ENCODE assay signal across 17 cellular contexts in the genomic region with DNA sequence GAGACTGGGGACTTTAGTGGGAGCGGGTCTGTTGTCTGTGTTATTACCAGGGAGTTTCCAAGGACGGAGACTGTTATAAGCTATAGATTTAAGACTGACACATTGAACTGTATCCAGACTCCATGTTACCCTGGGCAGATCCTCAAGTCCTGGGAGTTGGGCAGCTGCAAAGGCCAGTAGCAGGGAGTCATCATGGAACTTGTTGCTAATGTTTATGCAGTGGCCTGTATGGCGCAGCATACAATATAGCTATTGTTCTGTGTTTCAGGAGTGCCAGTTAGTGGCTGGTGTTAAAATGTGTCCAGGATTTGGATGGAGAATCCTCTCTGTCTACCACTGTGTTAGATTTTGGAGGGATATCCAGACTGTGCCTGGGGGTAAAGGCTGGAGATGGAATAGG. TPM values are rescaled to one million over a fixed set of nuclear protein-coding genes. Genes with fewer than 3 reads are reported as not detected.
A peak's percentile ranks its signal among the peaks of the same experiment; 100 is the strongest.
DNase-seq lines count a peak whose midpoint lies in the region; ATAC-seq, FAIRE-seq and TF ChIP-seq lines count a peak whose summit lies in the region.
"Had no signal": no experiment of that assay in that cellular context is flagged by ENCODE, and none has a peak within 500 bp of the region (broad histone marks: within the 10 kb centered on the region; RNA-seq: fewer than 3 reads in every experiment).

No MANE protein-coding gene starts in this region.

- intact Hi-C loops in PC-3 (cut with micrococcal nuclease) = no loop called here

- no peaks in the 10 kb centered on the region for H3K79me2 ChIP-seq in PC-3 (ENCODE audit: low read length)

- no peaks in the 10 kb centered on the region for H4K20me1 ChIP-seq in PC-3 (ENCODE audit: low read length)

- H3F3A ChIP-seq in PC-3 (ENCODE audit: low read length, unreplicated experiment) = no peaks in the 10 kb centered on the region

- no peaks in the 10 kb centered on the region for H3K27me3 ChIP-seq in layer of hippocampus (ENCODE audit: control insufficient read depth, insufficient read depth, low read length)
- H3K27me3 ChIP-seq in PC-3 (ENCODE audit: low read length) = peaks cover 94% of the 10 kb centered on the region
- H3K27me3 ChIP-seq: SJSA1 had no signal

- CTCF ChIA-PET in PC-3 (lab: Charles Lee) = no interaction called here

- H3K36me3 ChIP-seq in PC-3 (ENCODE audit: low read depth, low read length) = no peaks in the 10 kb centered on the region
- H3K36me3 ChIP-seq: SJSA1 had no signal

- no peak overlapping the region for H2AFZ ChIP-seq in PC-3 (ENCODE audit: low read length)
- H2AFZ ChIP-seq: GM23338, PC-9 had no signal

- TF ChIP-seq CTCF in PC-3 (conservative IDR thresholded peaks at IDR 0.05; ENCODE audit: low read depth, low read length) = no peak

- H3K4me2 ChIP-seq in PC-3 (ENCODE audit: low read length) = no peak overlapping the region
- H3K4me2 ChIP-seq: GM23338, PC-9 had no signal

- H3K4me3 ChIP-seq in PC-3 (ENCODE audit: low read length) = no peak overlapping the region
- H3K4me3 ChIP-seq: GM23338, PC-9, SJSA1 had no signal

- no peak overlapping the region for H3K9ac ChIP-seq in PC-3 (ENCODE audit: low read length)

- POLR2A ChIA-PET in PC-3 (lab: Charles Lee; ENCODE audit: unreplicated experiment) = no interaction called here

- H3K9me2 ChIP-seq in PC-3 (replicated peaks; ENCODE audit: low read length) = no peaks in the 10 kb centered on the region

- peak overlapping the region; percentile 80 for H3K27ac ChIP-seq in cingulate gyrus (ENCODE audit: low read depth, low read length)
- peak overlapping the region; percentile 67 for H3K27ac ChIP-seq in layer of hippocampus (ENCODE audit: low read depth, low read length)
- no peak overlapping the region for H3K27ac ChIP-seq in PC-3 (ENCODE audit: low read length)
- H3K27ac ChIP-seq: PC-9, SJSA1 had no signal

- no peaks in the 10 kb centered on the region for H3K4me1 ChIP-seq in PC-3 (ENCODE audit: insufficient read depth, low read length)
- H3K4me1 ChIP-seq: SJSA1 had no signal

- ATAC-seq in GM19467 (IDR thresholded peaks at IDR 0.05; ENCODE audit: unreplicated experiment) (no peak), PC-3 (no peak)
- ATAC-seq: GM23338 had no signal

- peak; percentile 72 to 76 for DNase-seq in NCI-H526 (lab: John Stamatoyannopoulos, UW)
- DNase-seq in urothelium cell line (ENCODE audit: low spot score) = no peak
- DNase-seq in NCI-H146 (lab: John Stamatoyannopoulos, UW) = no peak
- no peak for DNase-seq in PC-3
- DNase-seq: Calu3, DMS79, KBM-7, NCI-H1417 treated with DMSO at 0.1 percent for 48 hours, NCI-H2029, NCI-H2171, NCI-H774, PC-9 had no signal

- no peaks in the 10 kb centered on the region for H3K9me3 ChIP-seq in PC-3 (ENCODE audit: low read length)
- H3K9me3 ChIP-seq: SJSA1 had no signal

- FAIRE-seq in urothelium cell line (lab: Jason Lieb, UNC) = peak; percentile 32

- no TSS peak for BruUV-seq in PC-3 (replicated peaks; lab: Mats Ljungman, UMichigan)

RNA-seq across cellular contexts. Expression of a gene that starts 31.7 kb away (rescaled TPM):
- not detected in 2 replicates for total RNA-seq in PC-3 (2014; rRNA removed)
- total RNA-seq: PC-9, SJSA1 had no signal

Comparison
In these comparisons a context has a peak if more than half of its experiments do, and no peak if none do; other contexts are left out.
1. DNase-seq: peak in NCI-H526 (2 of 2); none in urothelium cell line (single experiment), NCI-H146 (single experiment) and PC-3 (single experiment).